24 cellular contexts compared by ENCODE assay signal in genomic region chr9:90611568-90611967, GRCh38. TPM values are rescaled to one million over a fixed set of nuclear protein-coding genes. Genes with fewer than 3 reads are reported as not detected.
DNase-seq lines count a peak whose midpoint lies in the region; ATAC-seq and TF ChIP-seq lines count a peak whose summit lies in the region.
"Had no signal": no experiment of that assay in that cellular context is flagged by ENCODE, and none has a peak within 500 bp of the region (broad histone marks: within the 10 kb centered on the region; RNA-seq: fewer than 3 reads in every experiment).

No MANE protein-coding gene starts in this region.

- TF ChIP-seq CTCF in SK-N-SH (IDR thresholded peaks at IDR 0.05), result no peak

- no peak overlapping the region for H4K91ac ChIP-seq in mesenchymal stem cell (ENCODE audit: low read length)

- TF ChIP-seq RAD21 in SK-N-SH (IDR thresholded peaks at IDR 0.05; ENCODE audit: low read length), result no peak

- H3K9me3 ChIP-seq in SK-N-SH (no peaks in the 10 kb centered on the region), mesenchymal stem cell (ENCODE audit: control insufficient read depth, low read length) (no peaks in the 10 kb centered on the region), MG63 (no peaks in the 10 kb centered on the region)
- H3K9me3 ChIP-seq: BLaER1, SJCRH30 had no signal

- H3K9me2 ChIP-seq in SK-N-SH, result no peaks in the 10 kb centered on the region

- no peaks in the 10 kb centered on the region for H3K27me3 ChIP-seq in SK-N-SH (ENCODE audit: insufficient read depth)
- peaks cover 0 to 6% of the 10 kb centered on the region in 2 experiments for H3K27me3 ChIP-seq in mesenchymal stem cell (ENCODE audit: control insufficient read depth in 1 of 2, insufficient read depth in 1 of 2, low read length in 2 of 2)
- H3K27me3 ChIP-seq in MG63, result no peaks in the 10 kb centered on the region
- H3K27me3 ChIP-seq: BLaER1, SJCRH30 had no signal

- no peak overlapping the region for H3K18ac ChIP-seq in mesenchymal stem cell (ENCODE audit: low read depth in 1 of 2, low read length in 2 of 2)

- no peak overlapping the region for H2BK12ac ChIP-seq in mesenchymal stem cell (ENCODE audit: low read length in 2 of 2)

- no peak overlapping the region for H4K8ac ChIP-seq in mesenchymal stem cell (ENCODE audit: low read length)

- no peak overlapping the region for H2BK120ac ChIP-seq in mesenchymal stem cell (ENCODE audit: low read depth, low read length)

- no peak overlapping the region for H3K4ac ChIP-seq in mesenchymal stem cell (ENCODE audit: low read depth in 1 of 2, low read length in 2 of 2)

- H3K23ac ChIP-seq in mesenchymal stem cell (ENCODE audit: low read length in 2 of 2), result no peak overlapping the region

- H3F3A ChIP-seq in SK-N-SH (replicated peaks; ENCODE audit: insufficient read depth), result no peaks in the 10 kb centered on the region

- H4K20me1 ChIP-seq in SK-N-SH (ENCODE audit: insufficient read depth), result no peaks in the 10 kb centered on the region
- H4K20me1 ChIP-seq: BLaER1 had no signal

- H3K4me1 ChIP-seq in SK-N-SH (ENCODE audit: control insufficient read depth in 1 of 2, insufficient read depth in 2 of 2, low read depth in 1 of 2, low read length in 1 of 2) (peaks cover 0 to 14% of the 10 kb centered on the region in 2 experiments; a peak in 1 of 4 replicates), mesenchymal stem cell (ENCODE audit: control insufficient read depth, insufficient read depth, low read depth, low read length) (peaks cover 16% of the 10 kb centered on the region)
- H3K4me1 ChIP-seq: SJCRH30 had no signal

- no peak overlapping the region for H2BK15ac ChIP-seq in mesenchymal stem cell (ENCODE audit: low read depth, poor library complexity, severe bottlenecking)

- CTCF ChIA-PET in SK-N-SH (lab: Yijun Ruan, JAX), result interaction anchor here (0.8 kb wide), 1 partner anchor 31 kb away, joined by 3 read pairs; no protein-coding TSS in a partner anchor

- no peak overlapping the region for H3K27ac ChIP-seq in SK-N-SH (ENCODE audit: low read depth in 2 of 2, low read length in 1 of 2)
- H3K27ac ChIP-seq in mesenchymal stem cell (ENCODE audit: low read length, poor library complexity, severe bottlenecking), result peak overlapping the region; percentile 16
- H3K27ac ChIP-seq in temporal lobe (ENCODE audit: low read depth, low read length), result peak overlapping the region; percentile 48
- H3K27ac ChIP-seq: BLaER1, GM23248, SJCRH30 had no signal

- WGBS in SK-N-SH (ENCODE audit: low lambda C conversion rate), result 18% methylated on average over 3 of the region's 3 CpGs
- 84% methylated on average over 2 of the region's 3 CpGs for WGBS in mesenchymal stem cell

- no peak overlapping the region for H2BK5ac ChIP-seq in mesenchymal stem cell (ENCODE audit: low read depth, low read length, poor library complexity, severe bottlenecking)

- no peak overlapping the region for H3K4me3 ChIP-seq in SK-N-SH (ENCODE audit: low read depth in 2 of 2, low read length in 1 of 2)
- H3K4me3 ChIP-seq in mesenchymal stem cell (ENCODE audit: insufficient read depth in 1 of 2, low read depth in 1 of 2, low read length in 2 of 2), result no peak overlapping the region
- no peak overlapping the region for H3K4me3 ChIP-seq in MG63
- H3K4me3 ChIP-seq: BLaER1, GM23248, K562, SJCRH30 had no signal

- no peak overlapping the region for H2AFZ ChIP-seq in SK-N-SH (ENCODE audit: low read depth)
- H2AFZ ChIP-seq in mesenchymal stem cell (ENCODE audit: low read depth, low read length), result no peak overlapping the region
- H2AFZ ChIP-seq: GM23248 had no signal

- peak; percentile 29 for DNase-seq in SK-N-SH
- DNase-seq in cerebellar cortex (ENCODE audit: low spot score), result peak; percentile 97
- no peak for DNase-seq in mesenchymal stem cell
- DNase-seq in MG63, result no peak
- DNase-seq: CD4-positive, CD25-positive, alpha-beta regulatory T cell; GM23248; H7; MM.1S; NCI-H2029 treated with DMSO at 0.1 percent for 48 hours; NCI-H2171; NCI-H226; NCI-H510A; SJCRH30 had no signal

- H3K36me3 ChIP-seq in SK-N-SH (replicated peaks in 1 of 2; ENCODE audit: control insufficient read depth in 1 of 2, insufficient read depth in 2 of 2, low read length in 1 of 2), result no peaks in the 10 kb centered on the region
- peaks cover 0 to 27% of the 10 kb centered on the region in 2 experiments for H3K36me3 ChIP-seq in mesenchymal stem cell (ENCODE audit: control insufficient read depth in 1 of 2, insufficient read depth in 2 of 2, low read depth in 1 of 2, low read length in 2 of 2)
- H3K36me3 ChIP-seq in MG63, result no peaks in the 10 kb centered on the region
- H3K36me3 ChIP-seq: BLaER1, SJCRH30 had no signal

- no peaks in the 10 kb centered on the region for H3K79me2 ChIP-seq in SK-N-SH (ENCODE audit: insufficient read depth)

- TF ChIP-seq EP300 in SK-N-SH (IDR thresholded peaks at IDR 0.05; ENCODE audit: borderline replicate concordance in 1 of 2, low read depth in 1 of 2, low read length in 1 of 2), result no peak

- H2AK5ac ChIP-seq in mesenchymal stem cell (ENCODE audit: low read length, severe bottlenecking), result peak overlapping the region; percentile 17

- H3K9ac ChIP-seq in SK-N-SH, result no peak overlapping the region
- no peak overlapping the region for H3K9ac ChIP-seq in mesenchymal stem cell (ENCODE audit: low read length)
- H3K9ac ChIP-seq: BLaER1, GM23248 had no signal

- POLR2A ChIA-PET in SK-N-SH (lab: Yijun Ruan, JAX), result no interaction called here

- no peak overlapping the region for H3K4me2 ChIP-seq in SK-N-SH
- no peak overlapping the region for H3K4me2 ChIP-seq in mesenchymal stem cell (ENCODE audit: low read length, poor library complexity, severe bottlenecking)
- H3K4me2 ChIP-seq: BLaER1 had no signal

- no peak overlapping the region for H3K14ac ChIP-seq in mesenchymal stem cell (ENCODE audit: low read length in 2 of 2)

- H3K79me1 ChIP-seq in mesenchymal stem cell (replicated peaks; ENCODE audit: low read length, poor library complexity, severe bottlenecking), result peaks cover 9% of the 10 kb centered on the region

- ATAC-seq in SK-N-SH treated with all-trans-retinoic acid at 6 μM for 48 hours (no peak), GM19328 (IDR thresholded peaks at IDR 0.05; ENCODE audit: unreplicated experiment) (no peak), GM21786 (IDR thresholded peaks at IDR 0.05; ENCODE audit: unreplicated experiment) (no peak)
- ATAC-seq: K562, Right ventricle myocardium inferior had no signal

TF ChIP-seq in SK-N-SH, 30 proteins besides CTCF, POLR2A, EP300 and RAD21:
- no peak for TF ChIP-seq GATA2 (CRISPR knock-in tag; IDR thresholded peaks at IDR 0.05)
- no peak for TF ChIP-seq ZBTB33 (IDR thresholded peaks at IDR 0.05; ENCODE audit: borderline replicate concordance, low read depth)
- no peak for TF ChIP-seq GABPA (IDR thresholded peaks at IDR 0.05; ENCODE audit: low read depth)

TF ChIP-seq in SK-N-SH treated with all-trans-retinoic acid at 6 μM for 48 hours, 23 proteins besides CTCF, POLR2A, EP300 and RAD21:
- no peak for TF ChIP-seq ARNTL (CRISPR knock-in tag; IDR thresholded peaks at IDR 0.05; ENCODE audit: borderline replicate concordance, low read depth)
- TF ChIP-seq ZNF70 (CRISPR knock-in tag; IDR thresholded peaks at IDR 0.05), result no peak
- TF ChIP-seq TOX (CRISPR knock-in tag; IDR thresholded peaks at IDR 0.05; ENCODE audit: borderline replicate concordance), result no peak
- TF ChIP-seq ZFP30 (CRISPR knock-in tag; IDR thresholded peaks at IDR 0.05), result no peak
- no peak for TF ChIP-seq CSRNP3 (CRISPR knock-in tag; IDR thresholded peaks at IDR 0.05)
- TF ChIP-seq ESRRG (CRISPR knock-in tag; IDR thresholded peaks at IDR 0.05), result no peak
- no peak for TF ChIP-seq PPARA (CRISPR knock-in tag; IDR thresholded peaks at IDR 0.05; ENCODE audit: borderline replicate concordance)
- TF ChIP-seq TCF4 (CRISPR knock-in tag; IDR thresholded peaks at IDR 0.05; ENCODE audit: borderline replicate concordance), result no peak
- TF ChIP-seq BACH2 (CRISPR knock-in tag; IDR thresholded peaks at IDR 0.05; ENCODE audit: borderline replicate concordance), result no peak
- TF ChIP-seq ZFP3 (CRISPR knock-in tag; IDR thresholded peaks at IDR 0.05), result no peak

RNA-seq across cellular contexts. Expression of gene DIRAS2, which starts 31.1 kb away (rescaled TPM):
- polyA plus RNA-seq in SK-N-SH (2012; rRNA removed), result not detected in 2 replicates
- polyA plus RNA-seq in SK-N-SH (2012; cell fraction: cytosol; rRNA removed), result not detected in 2 replicates
- polyA plus RNA-seq in SK-N-SH (2012; cell fraction: nucleus; rRNA removed), result not detected in 2 replicates
- polyA plus RNA-seq in mesenchymal stem cell (2013, experiment 1 of 2), result 0.01 TPM
- polyA plus RNA-seq in mesenchymal stem cell (2013, experiment 2 of 2), result 0.10 TPM
- 31.5 TPM for total RNA-seq in temporal lobe
- total RNA-seq in MG63 (2014; rRNA removed; shearing (Covaris generic); ENCODE audit: low replicate concordance), result not detected in 2 replicates
- total RNA-seq: A172; CD4-positive, CD25-positive, alpha-beta regulatory T cell; GM23248; HT1080; K562; LHCN-M2; Right ventricle myocardium inferior; RPMI7951; SJCRH30 had no signal
- polyA plus RNA-seq: CD4-positive, CD25-positive, alpha-beta regulatory T cell; GM23248; K562 had no signal

Comparison
In these comparisons a context has a peak if more than half of its experiments do, and no peak if none do; other contexts are left out.
1. DNase-seq: peak in SK-N-SH (single experiment) and cerebellar cortex (single experiment); none in mesenchymal stem cell (single experiment) and MG63 (single experiment).
2. H3K27ac ChIP-seq: peak in mesenchymal stem cell (single experiment) and temporal lobe (single experiment); none in SK-N-SH (0 of 2).
3. RNA of gene DIRAS2, which starts 31.1 kb away (total RNA-seq): 31.5 TPM in temporal lobe (single experiment); not detected in MG63; every median in the first group is over 10 times any median in the second.